In the genomic region with DNA sequence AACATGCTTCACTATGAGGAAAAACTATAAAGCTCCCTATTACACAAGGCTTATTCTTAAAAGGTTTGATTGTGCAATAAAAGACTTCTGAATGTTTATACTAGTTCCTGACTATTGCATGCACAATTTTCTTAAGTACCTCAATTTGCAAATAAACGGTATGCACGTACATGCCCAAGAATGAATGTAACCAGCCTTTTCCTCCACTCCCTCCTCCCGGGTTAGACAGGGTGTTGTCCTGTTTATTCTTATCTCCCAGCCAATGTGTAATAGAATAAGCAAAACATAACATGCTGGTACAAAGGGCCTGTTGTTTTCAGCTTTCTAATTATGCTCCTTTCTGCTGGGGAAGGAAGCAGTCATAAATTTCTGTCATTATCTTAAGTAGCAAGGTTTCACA, we compare ENCODE assay signal across 10 cellular contexts.
A peak's percentile ranks its signal among the peaks of the same experiment; 100 is the strongest.
DNase-seq lines count a peak whose midpoint lies in the region; ATAC-seq, FAIRE-seq and TF ChIP-seq lines count a peak whose summit lies in the region.
"Had no signal": no experiment of that assay in that cellular context is flagged by ENCODE, and none has a peak within 500 bp of the region (broad histone marks: within the 10 kb centered on the region; RNA-seq: fewer than 3 reads in every experiment).

No MANE protein-coding gene starts in this region.

- no peaks in the 10 kb centered on the region for H3K9me3 ChIP-seq in HepG2 (ENCODE audit: low read length)

- BruUV-seq in HepG2 (replicated peaks; lab: Mats Ljungman, UMichigan) = no TSS peak

- peaks cover 18% of the 10 kb centered on the region for H3K4me1 Mint-ChIP-seq in activated CD4-positive, alpha-beta memory T cell treated with anti-CD3 and anti-CD28 coated beads for 36 hours (ENCODE audit: low read depth)
- peaks cover 18% of the 10 kb centered on the region for H3K4me1 Mint-ChIP-seq in T-helper 2 cell treated with Interferon-gamma antibody and Interleukin-4, amounts not matched to agents 5 μg/mL and 100 μg/mL, for 36 hours (ENCODE audit: low read depth)

- FAIRE-seq in HepG2 (lab: Jason Lieb, UNC) (no peak), RCC 7860 (lab: Jason Lieb, UNC) (no peak)

- 85% methylated on average over 3 of the region's 3 CpGs for WGBS in HepG2 (ENCODE audit: low lambda C conversion rate)

- no peak for TF ChIP-seq RAD21 in HepG2 (CRISPR knock-in tag; IDR thresholded peaks at IDR 0.05)

- H3K36me3 ChIP-seq in HepG2 (replicated peaks in 1 of 2; ENCODE audit: control insufficient read depth in 1 of 2, insufficient read depth in 2 of 2, low read length in 2 of 2) = peaks cover 5 to 38% of the 10 kb centered on the region in 2 experiments

- CTCF ChIA-PET in HepG2 (lab: Yijun Ruan, JAX; ENCODE audit: low intra/inter-chr PET ratio, low total read pairs) = no interaction called here
- CTCF ChIA-PET in activated CD4-positive, alpha-beta memory T cell treated with anti-CD3 and anti-CD28 coated beads for 36 hours (lab: Charles Lee) = interaction anchor here (1.3 kb wide), 1 partner anchor 322 kb away, joined by 3 read pairs; no protein-coding TSS in a partner anchor

- in situ Hi-C loops in astrocyte of the spinal cord (cut with HindIII; ENCODE audit: low sequenced_read_pairs) = no loop called here
- in situ Hi-C loops in HepG2 (cut with HindIII; ENCODE audit: extremely low pct_ligation_motif_present, low pct_unique_long_range_greater_than_20kb) = no loop called here

- no peak for TF ChIP-seq POLR2A in HepG2 (IDR thresholded peaks at IDR 0.05; ENCODE audit: insufficient read depth in 1 of 2, low read depth in 2 of 2, low read length in 2 of 2)

- POLR2A ChIA-PET in HepG2 (lab: Yijun Ruan, JAX) = interaction anchor here (0.7 kb wide), 1 partner anchor 113 kb away, joined by 3 read pairs; no protein-coding TSS in a partner anchor
- POLR2A ChIA-PET in activated CD4-positive, alpha-beta memory T cell treated with anti-CD3 and anti-CD28 coated beads for 36 hours (lab: Charles Lee) = no interaction called here

- H3K36me3 Mint-ChIP-seq in activated CD4-positive, alpha-beta memory T cell treated with anti-CD3 and anti-CD28 coated beads for 36 hours = peaks cover 21% of the 10 kb centered on the region
- H3K36me3 Mint-ChIP-seq in T-helper 2 cell treated with Interferon-gamma antibody and Interleukin-4, amounts not matched to agents 5 μg/mL and 100 μg/mL, for 36 hours (ENCODE audit: low read depth) = peaks cover 6% of the 10 kb centered on the region

- TF ChIP-seq EP300 in HepG2 (IDR thresholded peaks at IDR 0.05; ENCODE audit: low read depth in 2 of 2, low read length in 2 of 2) (no peak), HepG2 (CRISPR knock-in tag; IDR thresholded peaks at IDR 0.05; ENCODE audit: borderline replicate concordance) (no peak)

- H3K27ac ChIP-seq in HepG2 (ENCODE audit: extremely low read length, insufficient read depth, low read length) = no peak overlapping the region

- H2AFZ ChIP-seq in HepG2 (ENCODE audit: low read length) = no peak overlapping the region

- no peak for TF ChIP-seq CTCF in astrocyte of the spinal cord (IDR thresholded peaks at IDR 0.05; ENCODE audit: low read depth, low read length)
- no peak for TF ChIP-seq CTCF in HepG2 (CRISPR knock-in tag; IDR thresholded peaks at IDR 0.05)

- no peak overlapping the region for H3K27ac Mint-ChIP-seq in activated CD4-positive, alpha-beta memory T cell treated with anti-CD3 and anti-CD28 coated beads for 36 hours
- no peak overlapping the region for H3K27ac Mint-ChIP-seq in T-helper 2 cell treated with Interferon-gamma antibody and Interleukin-4, amounts not matched to agents 5 μg/mL and 100 μg/mL, for 36 hours

- H3K9ac ChIP-seq in HepG2 (ENCODE audit: insufficient read depth, low read depth, low read length) = no peak overlapping the region

- no peaks in the 10 kb centered on the region for H3K79me2 ChIP-seq in HepG2 (ENCODE audit: insufficient read depth, low read length)

- ATAC-seq in HepG2 (no peak), HG02763 (IDR thresholded peaks at IDR 0.05; ENCODE audit: unreplicated experiment) (no peak)

- no peak overlapping the region for H3K4me3 Mint-ChIP-seq in activated CD4-positive, alpha-beta memory T cell treated with anti-CD3 and anti-CD28 coated beads for 36 hours
- H3K4me3 Mint-ChIP-seq in T-helper 2 cell treated with Interferon-gamma antibody and Interleukin-4, amounts not matched to agents 5 μg/mL and 100 μg/mL, for 36 hours = no peak overlapping the region
- H3K4me3 Mint-ChIP-seq: CD8-positive, alpha-beta memory T cell; dendritic cell treated with granulocyte-macrophage colony-stimulating factor and Interleukin-4, amounts not matched to agents 40 ng/mL and 50 ng/mL, for 4 days had no signal

- H3K27me3 ChIP-seq in HepG2 (ENCODE audit: control insufficient read depth in 1 of 2, insufficient read depth in 2 of 2, low read length in 2 of 2) = no peaks in the 10 kb centered on the region

- peaks cover 22% of the 10 kb centered on the region for H3K4me1 ChIP-seq in HepG2 (ENCODE audit: insufficient read depth, low read length)

- H3K4me2 ChIP-seq in HepG2 (ENCODE audit: low read depth, low read length) = no peak overlapping the region

- H4K20me1 ChIP-seq in HepG2 (ENCODE audit: insufficient read depth, low read length) = no peaks in the 10 kb centered on the region

- DNase-seq in SKM-1 treated with dmso at 0.1 percent for 144 hours (lab: John Stamatoyannopoulos, UW; ENCODE audit: unreplicated experiment) = peak; percentile 34
- no peak for DNase-seq in SKM-1 (lab: John Stamatoyannopoulos, UW; ENCODE audit: unreplicated experiment)
- peak; percentile 87 for DNase-seq in astrocyte of the spinal cord (ENCODE audit: low read depth, low spot score)
- no peak for DNase-seq in HepG2 (ENCODE audit: low spot score)
- no peak for DNase-seq in activated CD4-positive, alpha-beta memory T cell treated with anti-CD3 and anti-CD28 coated beads for 36 hours
- DNase-seq in T-helper 2 cell treated with Interferon-gamma antibody and Interleukin-4, amounts not matched to agents 5 μg/mL and 100 μg/mL, for 36 hours (ENCODE audit: low spot score) = no peak
- DNase-seq in RCC 7860 (ENCODE audit: low spot score) = no peak
- DNase-seq: CD8-positive, alpha-beta memory T cell had no signal

- no peaks in the 10 kb centered on the region for H3K9me3 Mint-ChIP-seq in activated CD4-positive, alpha-beta memory T cell treated with anti-CD3 and anti-CD28 coated beads for 36 hours
- H3K9me3 Mint-ChIP-seq in T-helper 2 cell treated with Interferon-gamma antibody and Interleukin-4, amounts not matched to agents 5 μg/mL and 100 μg/mL, for 36 hours = no peaks in the 10 kb centered on the region
- H3K9me3 Mint-ChIP-seq: CD8-positive, alpha-beta memory T cell; dendritic cell treated with granulocyte-macrophage colony-stimulating factor and Interleukin-4, amounts not matched to agents 40 ng/mL and 50 ng/mL, for 4 days had no signal

- H3K4me3 ChIP-seq in astrocyte of the spinal cord (ENCODE audit: low read depth, low read length) (no peak overlapping the region), HepG2 (replicated peaks in 1 of 3; ENCODE audit: insufficient read depth in 1 of 3, low read depth in 2 of 3, low read length in 3 of 3) (no peak overlapping the region)

- H3K27me3 Mint-ChIP-seq in activated CD4-positive, alpha-beta memory T cell treated with anti-CD3 and anti-CD28 coated beads for 36 hours = no peaks in the 10 kb centered on the region
- H3K27me3 Mint-ChIP-seq in T-helper 2 cell treated with Interferon-gamma antibody and Interleukin-4, amounts not matched to agents 5 μg/mL and 100 μg/mL, for 36 hours (ENCODE audit: low read depth) = peaks cover 3% of the 10 kb centered on the region
- H3K27me3 Mint-ChIP-seq: CD8-positive, alpha-beta memory T cell; dendritic cell treated with granulocyte-macrophage colony-stimulating factor and Interleukin-4, amounts not matched to agents 40 ng/mL and 50 ng/mL, for 4 days had no signal

- intact Hi-C loops in HepG2 (cut with micrococcal nuclease; ENCODE audit: unreplicated experiment) = no loop called here
- intact Hi-C loops in activated CD4-positive, alpha-beta memory T cell treated with anti-CD3 and anti-CD28 coated beads for 36 hours (cut with micrococcal nuclease) = no loop called here

TF ChIP-seq in HepG2, 621 proteins besides CTCF, POLR2A, EP300 and RAD21:
- TF ChIP-seq SMC3 (IDR thresholded peaks at IDR 0.05; ENCODE audit: low read length) = peak; percentile 4; the same call in 1 of the 2 replicates
- TF ChIP-seq, protein P1, sequence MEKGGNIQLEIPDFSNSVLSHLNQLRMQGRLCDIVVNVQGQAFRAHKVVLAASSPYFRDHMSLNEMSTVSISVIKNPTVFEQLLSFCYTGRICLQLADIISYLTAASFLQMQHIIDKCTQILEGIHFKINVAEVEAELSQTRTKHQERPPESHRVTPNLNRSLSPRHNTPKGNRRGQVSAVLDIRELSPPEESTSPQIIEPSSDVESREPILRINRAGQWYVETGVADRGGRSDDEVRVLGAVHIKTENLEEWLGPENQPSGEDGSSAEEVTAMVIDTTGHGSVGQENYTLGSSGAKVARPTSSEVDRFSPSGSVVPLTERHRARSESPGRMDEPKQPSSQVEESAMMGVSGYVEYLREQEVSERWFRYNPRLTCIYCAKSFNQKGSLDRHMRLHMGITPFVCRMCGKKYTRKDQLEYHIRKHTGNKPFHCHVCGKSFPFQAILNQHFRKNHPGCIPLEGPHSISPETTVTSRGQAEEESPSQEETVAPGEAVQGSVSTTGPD (CRISPR knock-in tag; IDR thresholded peaks at IDR 0.05) = no peak
- no peak for TF ChIP-seq TRIM24 (CRISPR knock-in tag; IDR thresholded peaks at IDR 0.05)
- peak; percentile 79 for TF ChIP-seq CEBPB (IDR thresholded peaks at IDR 0.05; ENCODE audit: borderline replicate concordance, low read depth, low read length)

Comparison
In these comparisons a context has a peak if more than half of its experiments do, and no peak if none do; other contexts are left out.
1. DNase-seq: peak in SKM-1 treated with dmso at 0.1 percent for 144 hours (single experiment) and astrocyte of the spinal cord (single experiment); none in SKM-1 (single experiment), HepG2 (single experiment), activated CD4-positive, alpha-beta memory T cell treated with anti-CD3 and anti-CD28 coated beads for 36 hours (single experiment), T-helper 2 cell treated with Interferon-gamma antibody and Interleukin-4, amounts not matched to agents 5 μg/mL and 100 μg/mL, for 36 hours (single experiment) and RCC 7860 (single experiment).